In the genomic region with DNA sequence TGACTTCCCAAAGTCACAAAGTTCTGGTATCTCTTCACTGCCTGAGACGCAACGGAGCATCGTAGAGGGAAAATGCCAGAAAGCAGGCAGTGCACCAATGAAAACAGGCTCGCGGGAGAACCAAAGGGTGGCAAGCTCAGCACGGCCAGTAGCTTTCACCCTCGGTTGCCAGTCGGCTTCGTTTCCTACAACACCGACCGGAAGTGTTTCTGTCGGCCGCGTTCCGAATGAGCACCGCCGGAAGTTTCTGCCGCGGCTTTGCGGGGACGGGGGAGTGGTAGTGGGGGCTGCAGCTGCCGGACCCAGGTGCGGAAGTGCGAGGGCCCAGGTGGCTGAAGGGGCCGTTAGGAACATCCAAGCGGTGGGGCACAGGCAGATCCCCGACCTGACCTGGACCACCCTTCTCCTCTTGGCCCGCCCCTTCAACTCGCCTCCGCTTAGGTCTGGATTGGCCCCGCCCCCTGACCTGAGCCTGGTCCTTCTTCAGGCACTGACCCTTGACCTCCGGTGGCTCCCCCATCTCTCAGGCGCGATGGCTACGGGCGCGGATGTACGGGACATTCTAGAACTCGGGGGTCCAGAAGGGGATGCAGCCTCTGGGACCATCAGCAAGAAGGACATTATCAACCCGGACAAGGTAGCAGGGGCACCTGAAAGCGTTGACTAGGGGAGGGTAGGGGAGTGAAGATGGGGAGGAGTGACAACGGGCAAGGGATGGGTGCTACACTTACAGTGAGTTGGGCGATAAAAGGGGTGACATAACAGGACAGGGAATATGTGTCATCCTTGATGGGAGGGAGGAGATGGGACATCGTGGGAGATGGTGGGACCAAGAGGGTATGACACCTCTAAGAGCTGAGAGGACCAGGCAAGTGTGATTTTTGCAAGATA, we compare ENCODE assay signal across 8 cellular contexts. TPM values are rescaled to one million over a fixed set of nuclear protein-coding genes. Genes with fewer than 3 reads are reported as not detected.
DNase-seq lines count a peak whose midpoint lies in the region; ATAC-seq and TF ChIP-seq lines count a peak whose summit lies in the region.

A gene with protein sequence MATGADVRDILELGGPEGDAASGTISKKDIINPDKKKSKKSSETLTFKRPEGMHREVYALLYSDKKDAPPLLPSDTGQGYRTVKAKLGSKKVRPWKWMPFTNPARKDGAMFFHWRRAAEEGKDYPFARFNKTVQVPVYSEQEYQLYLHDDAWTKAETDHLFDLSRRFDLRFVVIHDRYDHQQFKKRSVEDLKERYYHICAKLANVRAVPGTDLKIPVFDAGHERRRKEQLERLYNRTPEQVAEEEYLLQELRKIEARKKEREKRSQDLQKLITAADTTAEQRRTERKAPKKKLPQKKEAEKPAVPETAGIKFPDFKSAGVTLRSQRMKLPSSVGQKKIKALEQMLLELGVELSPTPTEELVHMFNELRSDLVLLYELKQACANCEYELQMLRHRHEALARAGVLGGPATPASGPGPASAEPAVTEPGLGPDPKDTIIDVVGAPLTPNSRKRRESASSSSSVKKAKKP (plus strand): TSS at position 250 of the 891 bp plus-strand sequence. CDS start 283 bp downstream, at position 533.

- peak; percentile 38 for DNase-seq in DMS 273 treated with DMSO at 0.1 percent for 48 hours (lab: John Stamatoyannopoulos, UW)
- peak; percentile 66 for DNase-seq in LNCaP clone FGC (ENCODE audit: low read depth)
- DNase-seq in RWPE2 (ENCODE audit: low spot score), result no peak
- DNase-seq in activated T-helper 2 cell treated with anti-CD3 and anti-CD28 coated beads, Interferon-gamma antibody, Interleukin-2, Interleukin-4, amounts not matched to agents 10 μg/mL and 5 μg/mL and 100 μg/mL, durations not matched to agents 14 hours and 24 hours and 36 hours (ENCODE audit: low spot score), result peak; percentile 81
- DNase-seq in fibroblast of pulmonary artery (ENCODE audit: low read depth), result peak; percentile 89
- DNase-seq in natural killer cell treated with Interleukin-12 subunit alpha and Interleukin-12 subunit beta and Interleukin-15 and Interleukin-18, amount 100 ng/mL, for 72 hours (ENCODE audit: low spot score), result peak; percentile 88
- peak; percentile 77 for DNase-seq in stimulated activated naive CD4-positive, alpha-beta T cell treated with Interleukin-2 at 50 U/mL for 16 hours (lab: John Stamatoyannopoulos, UW)

- no peaks in the 10 kb centered on the region for H3K9me3 Mint-ChIP-seq in activated T-helper 2 cell treated with anti-CD3 and anti-CD28 coated beads, Interferon-gamma antibody, Interleukin-2, Interleukin-4, amounts not matched to agents 10 μg/mL and 5 μg/mL and 100 μg/mL, durations not matched to agents 14 hours and 24 hours and 36 hours
- no peaks in the 10 kb centered on the region for H3K9me3 Mint-ChIP-seq in natural killer cell treated with Interleukin-12 subunit alpha and Interleukin-12 subunit beta and Interleukin-15 and Interleukin-18, amount 100 ng/mL, for 72 hours

- H3K4me3 ChIP-seq in LNCaP clone FGC (ENCODE audit: low read depth, low read length) (peak within 1 kb of the TSS; percentile 95), RWPE2 (ENCODE audit: severe bottlenecking) (peak within 1 kb of the TSS; percentile 72), fibroblast of pulmonary artery (replicated peaks; ENCODE audit: low read depth, low read length) (peak within 1 kb of the TSS; percentile 99)

- peaks cover 24% of the 10 kb centered on the region for H3K4me1 Mint-ChIP-seq in activated T-helper 2 cell treated with anti-CD3 and anti-CD28 coated beads, Interferon-gamma antibody, Interleukin-2, Interleukin-4, amounts not matched to agents 10 μg/mL and 5 μg/mL and 100 μg/mL, durations not matched to agents 14 hours and 24 hours and 36 hours (ENCODE audit: low read depth)
- peaks cover 44 to 54% of the 10 kb centered on the region in 2 donors for H3K4me1 Mint-ChIP-seq in natural killer cell treated with Interleukin-12 subunit alpha and Interleukin-12 subunit beta and Interleukin-15 and Interleukin-18, amount 100 ng/mL, for 72 hours (ENCODE audit: low read depth in 2 of 2)

- H3K27ac Mint-ChIP-seq in activated T-helper 2 cell treated with anti-CD3 and anti-CD28 coated beads, Interferon-gamma antibody, Interleukin-2, Interleukin-4, amounts not matched to agents 10 μg/mL and 5 μg/mL and 100 μg/mL, durations not matched to agents 14 hours and 24 hours and 36 hours, result peak within 1 kb of the TSS; percentile 89
- peak within 1 kb of the TSS; percentile 93 to 94 for H3K27ac Mint-ChIP-seq in natural killer cell treated with Interleukin-12 subunit alpha and Interleukin-12 subunit beta and Interleukin-15 and Interleukin-18, amount 100 ng/mL, for 72 hours

- peak within 1 kb of the TSS; percentile 16 for H3K27ac ChIP-seq in RWPE2 (ENCODE audit: poor library complexity, severe bottlenecking)

- peaks cover 32% of the 10 kb centered on the region for H3K36me3 Mint-ChIP-seq in activated T-helper 2 cell treated with anti-CD3 and anti-CD28 coated beads, Interferon-gamma antibody, Interleukin-2, Interleukin-4, amounts not matched to agents 10 μg/mL and 5 μg/mL and 100 μg/mL, durations not matched to agents 14 hours and 24 hours and 36 hours (ENCODE audit: low read depth)
- H3K36me3 Mint-ChIP-seq in natural killer cell treated with Interleukin-12 subunit alpha and Interleukin-12 subunit beta and Interleukin-15 and Interleukin-18, amount 100 ng/mL, for 72 hours, result peaks cover 11% of the 10 kb centered on the region

- peak within 1 kb of the TSS; percentile 95 for H3K4me3 Mint-ChIP-seq in activated T-helper 2 cell treated with anti-CD3 and anti-CD28 coated beads, Interferon-gamma antibody, Interleukin-2, Interleukin-4, amounts not matched to agents 10 μg/mL and 5 μg/mL and 100 μg/mL, durations not matched to agents 14 hours and 24 hours and 36 hours (ENCODE audit: low read depth)
- H3K4me3 Mint-ChIP-seq in natural killer cell treated with Interleukin-12 subunit alpha and Interleukin-12 subunit beta and Interleukin-15 and Interleukin-18, amount 100 ng/mL, for 72 hours, result peak within 1 kb of the TSS; percentile 97

- no peaks in the 10 kb centered on the region for H3K27me3 ChIP-seq in RWPE2 (ENCODE audit: insufficient read depth, poor library complexity, severe bottlenecking)

- H3K9me3 ChIP-seq in RWPE2 (ENCODE audit: severe bottlenecking), result no peaks in the 10 kb centered on the region

- peaks cover 34% of the 10 kb centered on the region for H3K36me3 ChIP-seq in RWPE2 (ENCODE audit: low read depth)

- peak; percentile 13; the same call in 1 of the 2 replicates for TF ChIP-seq CTCF in LNCaP clone FGC (IDR thresholded peaks at IDR 0.05; ENCODE audit: control insufficient read depth, extremely low read depth, insufficient read depth)
- TF ChIP-seq CTCF in RWPE2 (IDR thresholded peaks at IDR 0.05; ENCODE audit: poor library complexity, severe bottlenecking), result no peak
- TF ChIP-seq CTCF in fibroblast of pulmonary artery (IDR thresholded peaks at IDR 0.05; ENCODE audit: low read length, missing control alignments), result peak; percentile 7

- peak; percentile 68 for ATAC-seq in GM21737 (IDR thresholded peaks at IDR 0.05; ENCODE audit: unreplicated experiment)
- ATAC-seq in RWPE2 (ENCODE audit: low read depth), result peak; percentile 80
- peak; percentile 90 to 91 for ATAC-seq in natural killer cell treated with Interleukin-12 subunit alpha and Interleukin-12 subunit beta and Interleukin-15 and Interleukin-18, amount 100 ng/mL, for 72 hours

- intact Hi-C loops in activated T-helper 2 cell treated with anti-CD3 and anti-CD28 coated beads, Interferon-gamma antibody, Interleukin-2, Interleukin-4, amounts not matched to agents 10 μg/mL and 5 μg/mL and 100 μg/mL, durations not matched to agents 14 hours and 24 hours and 36 hours (cut with micrococcal nuclease), result no loop called here

- H3K4me1 ChIP-seq in RWPE2 (ENCODE audit: insufficient read depth, poor library complexity, severe bottlenecking), result no peaks in the 10 kb centered on the region

- H3K27me3 Mint-ChIP-seq in activated T-helper 2 cell treated with anti-CD3 and anti-CD28 coated beads, Interferon-gamma antibody, Interleukin-2, Interleukin-4, amounts not matched to agents 10 μg/mL and 5 μg/mL and 100 μg/mL, durations not matched to agents 14 hours and 24 hours and 36 hours (ENCODE audit: low read depth), result peaks cover 1% of the 10 kb centered on the region
- H3K27me3 Mint-ChIP-seq in natural killer cell treated with Interleukin-12 subunit alpha and Interleukin-12 subunit beta and Interleukin-15 and Interleukin-18, amount 100 ng/mL, for 72 hours, result no peaks in the 10 kb centered on the region

RNA-seq across cellular contexts. Expression of the gene that starts here (rescaled TPM):
- 32.8 and 36.8 TPM in 2 replicates for total RNA-seq in activated T-helper 2 cell treated with anti-CD3 and anti-CD28 coated beads, Interferon-gamma antibody, Interleukin-2, Interleukin-4, amounts not matched to agents 10 μg/mL and 5 μg/mL and 100 μg/mL, durations not matched to agents 14 hours and 24 hours and 36 hours
- total RNA-seq in natural killer cell treated with Interleukin-12 subunit alpha and Interleukin-12 subunit beta and Interleukin-15 and Interleukin-18, amount 100 ng/mL, for 72 hours, result 10 to 100 TPM; 36.9 to 52.2 TPM
